In the genomic region with DNA sequence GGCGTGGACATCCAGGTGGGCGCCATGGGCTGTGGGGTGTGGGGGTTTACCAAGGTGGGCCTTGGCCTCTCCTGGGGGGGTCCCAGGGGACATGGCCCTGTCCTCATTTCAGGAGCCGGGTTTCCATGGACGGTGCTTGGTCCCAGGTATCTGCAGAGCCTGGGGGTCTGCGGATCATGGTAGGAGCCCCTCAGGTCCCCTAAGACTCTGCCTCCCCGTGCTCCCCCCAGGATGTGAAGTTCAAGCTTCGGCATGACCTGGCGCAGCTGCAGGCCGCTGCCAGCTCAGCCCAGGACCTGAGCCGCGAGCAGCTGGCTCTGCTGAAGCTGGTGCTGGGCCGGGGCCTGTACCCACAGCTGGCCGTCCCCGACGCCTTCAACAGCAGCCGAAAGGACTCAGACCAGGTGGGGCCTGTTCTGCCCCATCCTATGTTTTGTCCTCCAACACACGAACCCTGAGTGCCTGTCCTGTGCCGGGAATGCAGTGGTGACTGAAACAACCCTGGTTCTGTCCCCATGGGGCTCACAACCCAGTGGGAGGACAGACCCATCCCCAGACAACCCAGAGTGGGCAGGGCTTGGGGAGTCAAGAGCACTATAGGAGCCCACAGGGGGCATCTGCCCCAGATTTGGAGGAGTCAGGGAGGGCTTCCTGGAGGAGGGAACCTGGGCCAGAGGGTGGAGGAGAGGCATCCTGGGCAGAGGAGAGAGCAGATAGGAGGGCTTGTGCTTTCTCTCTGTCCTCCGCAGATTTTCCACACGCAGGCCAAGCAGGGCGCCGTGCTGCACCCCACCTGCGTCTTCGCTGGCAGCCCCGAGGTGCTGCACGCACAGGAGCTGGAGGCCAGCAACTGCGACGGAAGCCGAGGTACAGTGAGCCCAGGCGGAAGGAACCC, we compare ENCODE assay signal across 26 cellular contexts. TPM values are rescaled to one million over a fixed set of nuclear protein-coding genes. Genes with fewer than 3 reads are reported as not detected.
A peak's percentile ranks its signal among the peaks of the same experiment; 100 is the strongest.
DNase-seq lines count a peak whose midpoint lies in the region; ATAC-seq, FAIRE-seq and TF ChIP-seq lines count a peak whose summit lies in the region.
"Had no signal": no experiment of that assay in that cellular context is flagged by ENCODE, and none has a peak within 500 bp of the region (broad histone marks: within the 10 kb centered on the region; RNA-seq: fewer than 3 reads in every experiment).

No MANE protein-coding gene starts in this region.

- H4K5ac ChIP-seq in H9 (ENCODE audit: insufficient read length, low read depth, low read length) = no peak overlapping the region

- intact Hi-C loops in Calu3 (cut with micrococcal nuclease; ENCODE audit: unreplicated experiment) (no loop called here), ovary (cut with DNase I) (no loop called here)

- CTCF ChIA-PET in A549 (lab: Yijun Ruan, JAX) (interaction anchor here (1.1 to 11.0 kb wide), 5 partner anchors 13 to 322 kb away, joined by 3 to 138 read pairs (median 7); no protein-coding TSS in a partner anchor), Calu3 (lab: Charles Lee) (no interaction called here)

- H3K27me3 ChIP-seq in neuronal stem cell (ENCODE audit: control insufficient read depth in 3 of 3, insufficient read depth in 3 of 3, low read depth in 1 of 3, low read length in 3 of 3) = no peaks in the 10 kb centered on the region
- no peaks in the 10 kb centered on the region for H3K27me3 ChIP-seq in ovary
- H3K27me3 ChIP-seq in H9 (ENCODE audit: insufficient read depth, low read length) = no peaks in the 10 kb centered on the region
- H3K27me3 ChIP-seq: BE2C, Peyer's patch, SJCRH30 had no signal

- H3K4me2 ChIP-seq in A549 (no peak overlapping the region), neuronal stem cell (ENCODE audit: insufficient read depth, low read length, poor library complexity, severe bottlenecking) (no peak overlapping the region), H9 (ENCODE audit: insufficient read depth, insufficient read length, low read length) (no peak overlapping the region)

- H3K27ac Mint-ChIP-seq in Calu3 (ENCODE audit: unreplicated experiment) (peak overlapping the region; percentile 65), endothelial cell (ENCODE audit: unreplicated experiment) (no peak overlapping the region), H9 (no peak overlapping the region)
- no peak overlapping the region for H3K27ac Mint-ChIP-seq in activated naive CD8-positive, alpha-beta T cell treated with anti-CD3 and anti-CD28 coated beads, Interleukin-2, amount 50 U/mL, for 24 hours
- H3K27ac Mint-ChIP-seq: CD4-positive, alpha-beta T cell had no signal

- no peak overlapping the region for H4K91ac ChIP-seq in neuronal stem cell (ENCODE audit: low read depth, low read length, poor library complexity)
- no peak overlapping the region for H4K91ac ChIP-seq in H9 (ENCODE audit: insufficient read length, low read depth, low read length)

- H3K4me3 ChIP-seq in A549 (no peak overlapping the region), neuronal stem cell (ENCODE audit: low read length in 2 of 2) (no peak overlapping the region), ovary (no peak overlapping the region)
- H3K4me3 ChIP-seq: Peyer's patch, SJCRH30 had no signal

- no peaks in the 10 kb centered on the region for H3K4me1 Mint-ChIP-seq in Calu3 (ENCODE audit: low read depth, unreplicated experiment)
- H3K4me1 Mint-ChIP-seq in endothelial cell (ENCODE audit: unreplicated experiment) = peaks cover 2% of the 10 kb centered on the region
- H3K4me1 Mint-ChIP-seq in H9 = no peaks in the 10 kb centered on the region
- H3K4me1 Mint-ChIP-seq in activated naive CD8-positive, alpha-beta T cell treated with anti-CD3 and anti-CD28 coated beads, Interleukin-2, amount 50 U/mL, for 24 hours = peaks cover 7% of the 10 kb centered on the region

- H3K23me2 ChIP-seq in H9 (ENCODE audit: insufficient read length, low read depth, low read length, poor library complexity, severe bottlenecking) = no peaks in the 10 kb centered on the region

- H3K36me3 Mint-ChIP-seq in Calu3 (ENCODE audit: insufficient read depth, unreplicated experiment) = peaks cover 70% of the 10 kb centered on the region
- H3K36me3 Mint-ChIP-seq in endothelial cell (ENCODE audit: low read depth, unreplicated experiment) = peaks cover 29% of the 10 kb centered on the region
- peaks cover 28 to 82% (median 60%) of the 10 kb centered on the region in 3 experiments; a peak in 6 of 7 replicates for H3K36me3 Mint-ChIP-seq in H9 (ENCODE audit: insufficient read depth in 1 of 3, low read depth in 3 of 3)
- peaks cover 28% of the 10 kb centered on the region for H3K36me3 Mint-ChIP-seq in activated naive CD8-positive, alpha-beta T cell treated with anti-CD3 and anti-CD28 coated beads, Interleukin-2, amount 50 U/mL, for 24 hours (ENCODE audit: low read depth)

- H3K14ac ChIP-seq in neuronal stem cell (ENCODE audit: low read length) (no peak overlapping the region), H9 (ENCODE audit: insufficient read depth, low read length) (no peak overlapping the region)

- no peak for TF ChIP-seq EP300 in A549 (IDR thresholded peaks at IDR 0.05)
- no peak for TF ChIP-seq EP300 in ovary (IDR thresholded peaks at IDR 0.05)

- POLR2A ChIA-PET in A549 (lab: Yijun Ruan, JAX) = no interaction called here

- 97% methylated on average over 30 of the region's 30 CpGs for WGBS in A549 (ENCODE audit: missing lambda C conversion rate)
- WGBS in neuronal stem cell (ENCODE audit: extremely low coverage in 2 of 2, insufficient read length in 2 of 2, insufficient replicate concordance in 1 of 2), 2 donors = no CpG with 5 or more reads among the region's 30 CpGs
- 91 to 94% (median 93%) methylated on average over 26 to 30 of the region's 30 CpGs for WGBS in ovary, 3 donors
- no CpG with 5 or more reads among the region's 30 CpGs for WGBS in H9 (ENCODE audit: extremely low coverage, insufficient read length, low lambda C conversion rate)

- H2BK120ac ChIP-seq in neuronal stem cell (ENCODE audit: low read depth, low read length) (no peak overlapping the region), H9 (ENCODE audit: low read depth, low read length, poor library complexity, severe bottlenecking) (no peak overlapping the region)

- H3K4me3 Mint-ChIP-seq in Calu3 (ENCODE audit: low read depth, unreplicated experiment) (no peak overlapping the region), endothelial cell (ENCODE audit: unreplicated experiment) (peak overlapping the region; percentile 51), H9 (no peak overlapping the region)
- no peak overlapping the region for H3K4me3 Mint-ChIP-seq in activated naive CD8-positive, alpha-beta T cell treated with anti-CD3 and anti-CD28 coated beads, Interleukin-2, amount 50 U/mL, for 24 hours
- H3K4me3 Mint-ChIP-seq: CD4-positive, alpha-beta T cell had no signal

- no peak for ATAC-seq in A549
- no peak for ATAC-seq in activated naive CD8-positive, alpha-beta T cell treated with anti-CD3 and anti-CD28 coated beads, Interleukin-2, amount 50 U/mL, for 24 hours

- H3K23ac ChIP-seq in neuronal stem cell (ENCODE audit: low read depth, low read length, poor library complexity) (no peak overlapping the region), H9 (ENCODE audit: insufficient read length, low read depth, low read length) (no peak overlapping the region)

- H2BK20ac ChIP-seq in H9 (ENCODE audit: low read depth, low read length, poor library complexity, severe bottlenecking) = no peak overlapping the region

- H2AK5ac ChIP-seq in neuronal stem cell (ENCODE audit: low read depth, low read length) (no peak overlapping the region), H9 (ENCODE audit: insufficient read length, low read length) (no peak overlapping the region)

- H3K27ac ChIP-seq in A549 (no peak overlapping the region), neuronal stem cell (replicated peaks; ENCODE audit: low read length) (no peak overlapping the region), ovary (no peak overlapping the region), H9 (ENCODE audit: insufficient read length, low read depth, low read length) (no peak overlapping the region)
- H3K27ac ChIP-seq: Peyer's patch, SJCRH30 had no signal

- no TSS peak for BruUV-seq in Calu3 (replicated peaks; lab: Mats Ljungman, UMichigan)

- H3K9me3 Mint-ChIP-seq in Calu3 (ENCODE audit: low read depth, unreplicated experiment) (no peaks in the 10 kb centered on the region), endothelial cell (ENCODE audit: unreplicated experiment) (no peaks in the 10 kb centered on the region), H9 (no peaks in the 10 kb centered on the region)
- no peaks in the 10 kb centered on the region for H3K9me3 Mint-ChIP-seq in activated naive CD8-positive, alpha-beta T cell treated with anti-CD3 and anti-CD28 coated beads, Interleukin-2, amount 50 U/mL, for 24 hours
- H3K9me3 Mint-ChIP-seq: CD4-positive, alpha-beta T cell had no signal

- no peak overlapping the region for H3K4ac ChIP-seq in neuronal stem cell (ENCODE audit: low read length)
- no peak overlapping the region for H3K4ac ChIP-seq in H9 (ENCODE audit: low read depth, low read length)

- TF ChIP-seq CTCF in A549 (IDR thresholded peaks at IDR 0.05) = no peak
- TF ChIP-seq CTCF in Calu3 (IDR thresholded peaks at IDR 0.05; ENCODE audit: unreplicated experiment) = no peak
- no peak for TF ChIP-seq CTCF in endothelial cell (IDR thresholded peaks at IDR 0.05; ENCODE audit: unreplicated experiment)
- TF ChIP-seq CTCF in ovary (IDR thresholded peaks at IDR 0.05) = no peak
- no peak for TF ChIP-seq CTCF in H9 (conservative IDR thresholded peaks at IDR 0.05)

- H3K18ac ChIP-seq in neuronal stem cell (ENCODE audit: low read length) (no peak overlapping the region), H9 (ENCODE audit: insufficient read length, low read depth, low read length) (no peak overlapping the region)

- no peak overlapping the region for H3T11ph ChIP-seq in H9 (ENCODE audit: low read length)

- peaks cover 68 to 94% of the 10 kb centered on the region in 2 donors for H3K36me3 ChIP-seq in neuronal stem cell (replicated peaks in 1 of 2; ENCODE audit: control insufficient read depth in 2 of 2, insufficient read depth in 2 of 2, low read length in 2 of 2)
- H3K36me3 ChIP-seq in ovary = peaks cover 7% of the 10 kb centered on the region

- H3K9ac ChIP-seq in neuronal stem cell (ENCODE audit: low read depth, low read length, poor library complexity) (peak overlapping the region; percentile 44), H9 (ENCODE audit: extremely low read depth, insufficient read length, low read length) (no peak overlapping the region)

- H3K79me1 ChIP-seq in neuronal stem cell (ENCODE audit: low read depth, low read length) = peaks cover 13% of the 10 kb centered on the region
- no peaks in the 10 kb centered on the region for H3K79me1 ChIP-seq in H9 (ENCODE audit: insufficient read depth, low read depth, low read length, poor library complexity, severe bottlenecking)

- H2BK5ac ChIP-seq in neuronal stem cell (ENCODE audit: low read length) (no peak overlapping the region), H9 (ENCODE audit: insufficient read length, low read length) (no peak overlapping the region)

- DNase-seq in A549 (ENCODE audit: low read depth in 1 of 2, low spot score in 1 of 2) = no peak
- no peak for DNase-seq in Calu3
- DNase-seq in endothelial cell (ENCODE audit: low spot score) = no peak
- DNase-seq in neuronal stem cell (ENCODE audit: low spot score) = no peak
- DNase-seq in ovary = no peak
- DNase-seq in putamen (ENCODE audit: low spot score) = no peak
- no peak for DNase-seq in H9
- no peak for DNase-seq in activated naive CD8-positive, alpha-beta T cell treated with anti-CD3 and anti-CD28 coated beads, Interleukin-2, amount 50 U/mL, for 24 hours
- DNase-seq: BE2C; Caco-2; CD4-positive, alpha-beta T cell; GOT3; KG1; NCI-H1105; NCI-H2029 treated with DMSO at 0.1 percent for 48 hours; NCI-H226; NCI-H510A treated with DMSO at 0.1 percent for 48 hours; NCI-H774; NK-92 treated with Interleukin-12 subunit alpha and Interleukin-12 subunit beta, amount 100 ng/mL, for 24 hours; Peyer's patch; SJCRH30 had no signal

- H4K8ac ChIP-seq in neuronal stem cell (ENCODE audit: low read depth, low read length) = no peak overlapping the region
- no peak overlapping the region for H4K8ac ChIP-seq in H9 (replicated peaks; ENCODE audit: insufficient read length, low read depth, low read length)

- no peak overlapping the region for H3K56ac ChIP-seq in H9 (ENCODE audit: insufficient read length, low read depth, low read length)

- H3K9me3 ChIP-seq in A549 (no peaks in the 10 kb centered on the region), neuronal stem cell (replicated peaks in 1 of 2; ENCODE audit: control insufficient read depth in 2 of 2, insufficient read depth in 1 of 2, low read depth in 1 of 2, low read length in 2 of 2) (no peaks in the 10 kb centered on the region), ovary (no peaks in the 10 kb centered on the region), H9 (ENCODE audit: control insufficient read depth, low read depth, low read length) (no peaks in the 10 kb centered on the region)
- H3K9me3 ChIP-seq: BE2C, Caco-2, Peyer's patch, SJCRH30 had no signal

- H3K4me1 ChIP-seq in A549 (no peaks in the 10 kb centered on the region), neuronal stem cell (ENCODE audit: control insufficient read depth in 2 of 2, insufficient read depth in 1 of 2, low read depth in 1 of 2, low read length in 2 of 2) (no peaks in the 10 kb centered on the region), ovary (ENCODE audit: insufficient read depth) (no peaks in the 10 kb centered on the region), H9 (ENCODE audit: insufficient read depth, low read length) (no peaks in the 10 kb centered on the region)
- H3K4me1 ChIP-seq: BE2C, Caco-2, Peyer's patch, SJCRH30 had no signal

- FAIRE-seq in A549 (lab: Jason Lieb, UNC) = no peak
- FAIRE-seq: G401.6, GM12892, GM18507 had no signal

- no peaks in the 10 kb centered on the region for H4K20me1 ChIP-seq in H9 (ENCODE audit: control insufficient read depth, insufficient read depth, insufficient read length)

- no peaks in the 10 kb centered on the region for H3K79me2 ChIP-seq in H9 (ENCODE audit: insufficient read depth, low read length)

- H2AFZ ChIP-seq in neuronal stem cell (ENCODE audit: low read length) (no peak overlapping the region), H9 (ENCODE audit: low read length) (no peak overlapping the region)

- no peak for TF ChIP-seq RAD21 in A549 (conservative IDR thresholded peaks at IDR 0.05 in 1 of 2, IDR thresholded peaks at IDR 0.05 in 1 of 2)

- H2BK12ac ChIP-seq in neuronal stem cell (ENCODE audit: low read length) (no peak overlapping the region), H9 (ENCODE audit: insufficient read length, low read depth, low read length) (no peak overlapping the region)

- H3K27me3 Mint-ChIP-seq in Calu3 (ENCODE audit: unreplicated experiment) (no peaks in the 10 kb centered on the region), endothelial cell (ENCODE audit: unreplicated experiment) (peaks cover 2% of the 10 kb centered on the region), H9 (ENCODE audit: low read depth) (no peaks in the 10 kb centered on the region)
- no peaks in the 10 kb centered on the region for H3K27me3 Mint-ChIP-seq in activated naive CD8-positive, alpha-beta T cell treated with anti-CD3 and anti-CD28 coated beads, Interleukin-2, amount 50 U/mL, for 24 hours
- H3K27me3 Mint-ChIP-seq: CD4-positive, alpha-beta T cell had no signal

- H2BK15ac ChIP-seq in neuronal stem cell (ENCODE audit: low read length) = no peak overlapping the region
- H2BK15ac ChIP-seq in H9 (ENCODE audit: low read depth, low read length) = no peak overlapping the region

- TF ChIP-seq POLR2A in A549 (IDR thresholded peaks at IDR 0.05; ENCODE audit: low read length) = no peak
- TF ChIP-seq POLR2A in ovary (IDR thresholded peaks at IDR 0.05) = no peak

RNA-seq across cellular contexts. Expression of gene DHX34, which starts 26.8 kb away (rescaled TPM):
- 12.4 and 14.4 TPM in 2 replicates for polyA plus RNA-seq in A549 (2011; rRNA removed)
- polyA plus RNA-seq in A549 (2012; cell fraction: cytosol; rRNA removed) = 32.0 and 39.6 TPM in 2 replicates
- 108 and 153 TPM in 2 replicates for polyA plus RNA-seq in A549 (2012; cell fraction: nucleus; rRNA removed)
- polyA plus RNA-seq in A549 (2017; fragmentation: RNase III; extraction: RNeasy Plus Mini Kit Qiagen cat#74134 plus additional on column Dnase treatment) = 23.1 to 24.5 TPM (median 23.4 TPM) in 3 replicates
- polyA minus RNA-seq in A549 (2011; rRNA and poly(A)+ RNA removed) = 20.8 and 26.6 TPM in 2 replicates
- 51.4 and 51.6 TPM in 2 replicates for total RNA-seq in Calu3 (2022)
- 19.4 TPM for total RNA-seq in endothelial cell (ENCODE audit: unreplicated experiment)
- 8.3 TPM for polyA plus RNA-seq in neuronal stem cell (2013, experiment 1 of 2)
- polyA plus RNA-seq in neuronal stem cell (2013, experiment 2 of 2) = 8.3 TPM
- 10 to 100 TPM; 14.1 to 21.3 (median 17.7) TPM for total RNA-seq in ovary
- 10 to 100 TPM in 1 of 2 donors, 1 to 10 TPM in 1; 2.6 to 13.9 TPM for polyA plus RNA-seq in ovary
- 38.2 and 38.3 TPM in 2 replicates for total RNA-seq in H9 (2021)

RNA-seq across cellular contexts. Expression of gene MEIS3, which starts 43.4 kb away (rescaled TPM):
- polyA plus RNA-seq in A549 (2011; rRNA removed) (16.5 and 19.2 TPM in 2 replicates), A549 (2017; fragmentation: RNase III; extraction: RNeasy Plus Mini Kit Qiagen cat#74134 plus additional on column Dnase treatment) (21.8 to 31.4 TPM (median 27.1 TPM) in 3 replicates), ovary (10 to 100 TPM in 1 of 2 donors, 1 to 10 TPM in 1; 7.2 to 18.6 TPM)
- polyA plus RNA-seq in A549 (2012; cell fraction: cytosol; rRNA removed) = 18.7 and 23.4 TPM in 2 replicates
- polyA plus RNA-seq in A549 (2012; cell fraction: nucleus; rRNA removed) = 44.0 and 54.8 TPM in 2 replicates
- 26.1 and 39.1 TPM in 2 replicates for polyA minus RNA-seq in A549 (2011; rRNA and poly(A)+ RNA removed)
- total RNA-seq in Calu3 (2022) (0.87 and 2.0 TPM in 2 replicates), endothelial cell (ENCODE audit: unreplicated experiment) (2.7 TPM), ovary (10 to 100 TPM; 13.3 to 30.6 (median 18.7) TPM), H9 (2021) (43.8 and 44.0 TPM in 2 replicates)
- polyA plus RNA-seq in neuronal stem cell (2013, experiment 1 of 2) = 110 TPM
- polyA plus RNA-seq in neuronal stem cell (2013, experiment 2 of 2) = 102 TPM

RNA-seq across cellular contexts. Expression of gene C5AR2, which starts 44.0 kb away (rescaled TPM):
- polyA plus RNA-seq in A549 (2011; rRNA removed) = 0.28 and 0.36 TPM in 2 replicates
- 0.12 and 0.29 TPM in 2 replicates for polyA plus RNA-seq in A549 (2012; cell fraction: cytosol; rRNA removed)
- polyA plus RNA-seq in A549 (2012; cell fraction: nucleus; rRNA removed) = 1.2 and 1.4 TPM in 2 replicates
- 0.13 to 0.25 TPM (median 0.17 TPM) in 3 replicates for polyA plus RNA-seq in A549 (2017; fragmentation: RNase III; extraction: RNeasy Plus Mini Kit Qiagen cat#74134 plus additional on column Dnase treatment)
- polyA minus RNA-seq in A549 (2011; rRNA and poly(A)+ RNA removed) = 0.25 and 0.68 TPM in 2 replicates
- total RNA-seq in Calu3 (2022) = 0.31 TPM in 1 of 2 replicates, not detected in the other
- total RNA-seq in endothelial cell (ENCODE audit: unreplicated experiment) = 0.59 TPM
- polyA plus RNA-seq in neuronal stem cell (2013, experiment 1 of 2) = not detected
- polyA plus RNA-seq in neuronal stem cell (2013, experiment 2 of 2) = not detected
- 1 to 10 TPM in 6 of 7 donors, under 1 TPM in 1; 0.51 to 3.9 (median 1.3) TPM for total RNA-seq in ovary
- polyA plus RNA-seq in ovary = 1 to 10 TPM in 1 of 2 donors, under 1 TPM in 1; 0.41 to 1.1 TPM
- not detected in 2 replicates for total RNA-seq in H9 (2021)
- total RNA-seq: A673, Caco-2, HT-29, SJCRH30 had no signal
